Comparison of ENCODE assay signal across 22 cellular contexts in the genomic region with DNA sequence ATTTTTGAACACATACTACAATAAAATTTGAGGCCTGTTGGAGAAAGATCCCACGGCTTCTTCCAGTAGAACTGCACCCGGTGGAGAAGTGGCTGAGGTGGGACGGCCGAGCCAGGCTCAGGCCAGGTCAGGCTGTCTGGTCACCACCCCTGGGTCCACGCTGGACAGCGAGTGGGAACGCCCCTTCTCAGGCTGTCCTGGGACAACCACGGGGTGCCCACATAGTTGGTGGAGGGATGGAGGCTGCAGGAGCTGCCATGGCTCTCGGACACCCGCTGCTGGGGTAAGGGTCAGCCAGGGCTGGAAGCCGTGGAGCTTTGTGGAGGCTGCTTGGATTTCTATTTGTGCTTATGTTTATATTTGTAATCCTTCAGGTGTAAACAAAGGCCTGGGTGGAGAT.
DNase-seq lines count a peak whose midpoint lies in the region; ATAC-seq and TF ChIP-seq lines count a peak whose summit lies in the region.
"Had no signal": no experiment of that assay in that cellular context is flagged by ENCODE, and none has a peak within 500 bp of the region (broad histone marks: within the 10 kb centered on the region; RNA-seq: fewer than 3 reads in every experiment).

No MANE protein-coding gene starts in this region.

- TF ChIP-seq CTCF in CD14-positive monocyte (IDR thresholded peaks at IDR 0.05) (no peak), WTC11 (IDR thresholded peaks at IDR 0.05) (no peak), lower lobe of right lung (IDR thresholded peaks at IDR 0.05) (no peak), spleen (IDR thresholded peaks at IDR 0.05 in 8 of 11, conservative IDR thresholded peaks at IDR 0.05 in 3 of 11) (no peak), H9 (conservative IDR thresholded peaks at IDR 0.05) (no peak)

- no peak overlapping the region for H3K27ac ChIP-seq in lower lobe of right lung
- no peak overlapping the region for H3K27ac ChIP-seq in spleen
- no peak overlapping the region for H3K27ac ChIP-seq in H9 (ENCODE audit: insufficient read length, low read depth, low read length)
- H3K27ac ChIP-seq: BLaER1, RWPE1 had no signal

- no peaks in the 10 kb centered on the region for H3K79me2 ChIP-seq in H9 (ENCODE audit: insufficient read depth, low read length)

- H2AFZ ChIP-seq in H9 (ENCODE audit: low read length) = no peak overlapping the region
- H2AFZ ChIP-seq: GM23338 had no signal

- peaks cover 1 to 9% (median 9%) of the 10 kb centered on the region in 3 donors for H3K27me3 Mint-ChIP-seq in CD14-positive monocyte (ENCODE audit: low read depth in 3 of 3)
- peaks cover 3% of the 10 kb centered on the region; the same call in 1 of the 2 replicates for H3K27me3 Mint-ChIP-seq in WTC11 (ENCODE audit: low read depth)
- peaks cover 78% of the 10 kb centered on the region for H3K27me3 Mint-ChIP-seq in H9 (ENCODE audit: low read depth)

- H4K91ac ChIP-seq in H9 (ENCODE audit: insufficient read length, low read depth, low read length) = no peak overlapping the region

- no peak overlapping the region for H2BK5ac ChIP-seq in H9 (ENCODE audit: insufficient read length, low read length)

- no peak overlapping the region for H4K8ac ChIP-seq in H9 (replicated peaks; ENCODE audit: insufficient read length, low read depth, low read length)

- H3K4me3 ChIP-seq in lower lobe of right lung (no peak overlapping the region), spleen (no peak overlapping the region)
- H3K4me3 ChIP-seq: BLaER1, GM23338 had no signal

- H3K56ac ChIP-seq in H9 (ENCODE audit: insufficient read length, low read depth, low read length) = no peak overlapping the region

- H3K4me3 Mint-ChIP-seq in CD14-positive monocyte = no peak overlapping the region
- no peak overlapping the region for H3K4me3 Mint-ChIP-seq in WTC11
- H3K4me3 Mint-ChIP-seq in H9 = no peak overlapping the region
- H3K4me3 Mint-ChIP-seq: CD4-positive, alpha-beta memory T cell; GM23338 had no signal

- no peak overlapping the region for H2BK20ac ChIP-seq in H9 (ENCODE audit: low read depth, low read length, poor library complexity, severe bottlenecking)

- WGBS in spleen, 5 donors = 87 to 98% (median 95%) methylated on average over 11 of the region's 11 CpGs
- WGBS in H9 (ENCODE audit: extremely low coverage, insufficient read length, low lambda C conversion rate) = no CpG with 5 or more reads among the region's 11 CpGs

- H4K20me1 ChIP-seq in H9 (ENCODE audit: control insufficient read depth, insufficient read depth, insufficient read length) = no peaks in the 10 kb centered on the region
- H4K20me1 ChIP-seq: BLaER1 had no signal

- intact Hi-C loops in CD14-positive monocyte (cut with micrococcal nuclease) (no loop called here), lower lobe of right lung (cut with DNase I) (no loop called here), spleen (cut with DNase I; ENCODE audit: low total_unique reads) (no loop called here)

- no peak overlapping the region for H3T11ph ChIP-seq in H9 (ENCODE audit: low read length)

- H3K4me2 ChIP-seq in H9 (ENCODE audit: insufficient read depth, insufficient read length, low read length) = no peak overlapping the region
- H3K4me2 ChIP-seq: BLaER1, GM23338 had no signal

- H3K4me1 ChIP-seq in lower lobe of right lung (no peaks in the 10 kb centered on the region), spleen (no peaks in the 10 kb centered on the region), H9 (ENCODE audit: insufficient read depth, low read length) (no peaks in the 10 kb centered on the region)
- H3K4me1 ChIP-seq: Caco-2 had no signal

- H3K36me3 ChIP-seq in lower lobe of right lung (peaks cover 2% of the 10 kb centered on the region), spleen (peaks cover 0 to 67% (median 8%) of the 10 kb centered on the region in 6 donors)
- H3K36me3 ChIP-seq: BLaER1 had no signal

- H2AK5ac ChIP-seq in H9 (ENCODE audit: insufficient read length, low read length) = no peak overlapping the region

- H3K4me1 Mint-ChIP-seq in CD14-positive monocyte (no peaks in the 10 kb centered on the region), WTC11 (no peaks in the 10 kb centered on the region; the same call in 1 of the 2 replicates), H9 (peaks cover 5% of the 10 kb centered on the region in 2 experiments; a peak in 3 of 4 replicates)
- H3K4me1 Mint-ChIP-seq: GM23338, IgD-negative memory B cell had no signal

- CTCF ChIA-PET in WTC11 (lab: Charles Lee) = interaction anchor here (0.9 kb wide), 1 partner anchor 69 kb away, joined by 3 read pairs; no protein-coding TSS in a partner anchor

- no peaks in the 10 kb centered on the region for H3K23me2 ChIP-seq in H9 (ENCODE audit: insufficient read length, low read depth, low read length, poor library complexity, severe bottlenecking)

- H3K36me3 Mint-ChIP-seq in CD14-positive monocyte (no peaks in the 10 kb centered on the region), WTC11 (peaks cover 12% of the 10 kb centered on the region; the same call in 1 of the 2 replicates), H9 (ENCODE audit: insufficient read depth in 1 of 3, low read depth in 3 of 3) (peaks cover 0 to 1% (median 0%) of the 10 kb centered on the region in 3 experiments; a peak in 1 of 7 replicates)
- H3K36me3 Mint-ChIP-seq: CD4-positive, alpha-beta memory T cell had no signal

- peak; percentile 22 for DNase-seq in CD14-positive monocyte (ENCODE audit: low spot score)
- DNase-seq in WTC11 (ENCODE audit: low spot score) = peak; percentile 7
- peak; percentile 40 for DNase-seq in lower lobe of right lung
- DNase-seq in spleen = peak; percentile 47
- DNase-seq in H9 = no peak
- DNase-seq in SKM-1 (lab: John Stamatoyannopoulos, UW; ENCODE audit: unreplicated experiment) = no peak
- DNase-seq: Caco-2; CD4-positive, alpha-beta memory T cell; HCEC 1CT; MV-4-11; NCI-H1105 treated with DMSO at 0.1 percent for 48 hours; NCI-H2029 treated with DMSO at 0.1 percent for 48 hours; NCI-H345; NCI-H524; NCI-H774; NK-92 treated with Interleukin-12 subunit alpha and Interleukin-12 subunit beta, amount 100 ng/mL, for 24 hours had no signal

- ATAC-seq in WTC11 (no peak), lower lobe of right lung (no peak), GM18861 (IDR thresholded peaks at IDR 0.05; ENCODE audit: unreplicated experiment) (no peak)
- ATAC-seq: GM23338, SK-N-SH treated with all-trans-retinoic acid at 6 μM for 48 hours had no signal

- H3K4ac ChIP-seq in H9 (ENCODE audit: low read depth, low read length) = no peak overlapping the region

- POLR2A ChIA-PET in WTC11 (lab: Charles Lee) = no interaction called here

- H3K23ac ChIP-seq in H9 (ENCODE audit: insufficient read length, low read depth, low read length) = no peak overlapping the region

- H2BK15ac ChIP-seq in H9 (ENCODE audit: low read depth, low read length) = no peak overlapping the region

- H3K9me3 Mint-ChIP-seq in CD14-positive monocyte = peaks cover 0 to 5% (median 0%) of the 10 kb centered on the region in 7 donors
- peaks cover 18% of the 10 kb centered on the region for H3K9me3 Mint-ChIP-seq in WTC11
- H3K9me3 Mint-ChIP-seq in H9 = peaks cover 0 to 3% of the 10 kb centered on the region in 2 experiments; a peak in 2 of 5 replicates
- H3K9me3 Mint-ChIP-seq: CD4-positive, alpha-beta memory T cell had no signal

- H2BK12ac ChIP-seq in H9 (ENCODE audit: insufficient read length, low read depth, low read length) = no peak overlapping the region

- H3K79me1 ChIP-seq in H9 (ENCODE audit: insufficient read depth, low read depth, low read length, poor library complexity, severe bottlenecking) = no peaks in the 10 kb centered on the region

- H3K18ac ChIP-seq in H9 (ENCODE audit: insufficient read length, low read depth, low read length) = no peak overlapping the region

- peak overlapping the region in 1 of 7 donors; percentile 26 for H3K27ac Mint-ChIP-seq in CD14-positive monocyte
- no peak overlapping the region for H3K27ac Mint-ChIP-seq in WTC11
- H3K27ac Mint-ChIP-seq in H9 = no peak overlapping the region; a peak in 1 of 7 replicates
- H3K27ac Mint-ChIP-seq: GM23338, IgD-negative memory B cell had no signal

- H3K9ac ChIP-seq in H9 (ENCODE audit: extremely low read depth, insufficient read length, low read length) = no peak overlapping the region
- H3K9ac ChIP-seq: BLaER1 had no signal

- H3K9me3 ChIP-seq in lower lobe of right lung = no peaks in the 10 kb centered on the region
- H3K9me3 ChIP-seq in spleen = no peaks in the 10 kb centered on the region
- no peaks in the 10 kb centered on the region for H3K9me3 ChIP-seq in H9 (ENCODE audit: control insufficient read depth, low read depth, low read length)
- H3K9me3 ChIP-seq: BLaER1, Caco-2 had no signal

- TF ChIP-seq POLR2A in spleen (IDR thresholded peaks at IDR 0.05) = no peak

- no peak overlapping the region for H4K5ac ChIP-seq in H9 (ENCODE audit: insufficient read length, low read depth, low read length)

- H3K27me3 ChIP-seq in lower lobe of right lung (ENCODE audit: low read depth) = no peaks in the 10 kb centered on the region
- no peaks in the 10 kb centered on the region for H3K27me3 ChIP-seq in spleen (replicated peaks in 1 of 7)
- no peaks in the 10 kb centered on the region for H3K27me3 ChIP-seq in H9 (ENCODE audit: insufficient read depth, low read length)
- H3K27me3 ChIP-seq: BLaER1 had no signal

- no peak overlapping the region for H2BK120ac ChIP-seq in H9 (ENCODE audit: low read depth, low read length, poor library complexity, severe bottlenecking)

- no peak overlapping the region; the same call in 1 of the 2 replicates for H3K14ac ChIP-seq in H9 (ENCODE audit: insufficient read depth, low read length)

TF ChIP-seq in WTC11, 78 proteins besides CTCF, POLR2A, EP300 and RAD21 (continues in another document):
- TF ChIP-seq RORB (CRISPR knock-in tag; IDR thresholded peaks at IDR 0.05) = no peak

Comparison
In these comparisons a context has a peak if more than half of its experiments do, and no peak if none do; other contexts are left out.
1. DNase-seq: peak in CD14-positive monocyte (single experiment), WTC11 (single experiment), lower lobe of right lung (single experiment) and spleen (single experiment); none in H9 (single experiment) and SKM-1 (single experiment).